ENCODE assay signal across 9 cellular contexts in the genomic region with DNA sequence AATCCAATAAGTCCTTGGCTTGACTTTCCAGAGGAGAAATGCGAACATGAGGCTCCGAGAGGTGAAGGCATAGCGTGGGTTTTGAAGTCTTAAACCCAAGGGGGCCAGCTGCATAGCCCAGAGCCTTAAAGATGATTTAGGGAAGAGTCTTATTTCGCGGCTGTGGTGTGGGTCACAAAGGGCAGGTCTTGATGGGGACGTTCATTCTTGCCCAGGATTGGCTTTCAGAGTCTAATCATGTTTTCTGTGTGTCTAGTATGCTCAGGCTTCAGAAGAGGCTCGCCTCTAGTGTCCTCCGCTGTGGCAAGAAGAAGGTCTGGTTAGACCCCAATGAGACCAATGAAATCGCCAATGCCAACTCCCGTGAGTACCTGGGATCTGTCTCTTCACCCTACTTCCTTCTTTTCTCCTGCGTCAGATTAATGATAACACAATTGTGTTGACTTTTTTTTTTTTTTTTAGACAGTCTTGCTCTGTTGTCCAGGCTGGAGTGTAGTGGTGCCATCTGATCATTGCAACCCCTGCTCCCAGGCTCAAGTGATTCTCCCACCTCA. TPM values are rescaled to one million over a fixed set of nuclear protein-coding genes. Genes with fewer than 3 reads are reported as not detected.
DNase-seq lines count a peak whose midpoint lies in the region; ATAC-seq and TF ChIP-seq lines count a peak whose summit lies in the region.
"Had no signal": no experiment of that assay in that cellular context is flagged by ENCODE, and none has a peak within 500 bp of the region (broad histone marks: within the 10 kb centered on the region; RNA-seq: fewer than 3 reads in every experiment).

No MANE protein-coding gene starts in this region.

- H2BK15ac ChIP-seq in mesenchymal stem cell (ENCODE audit: low read depth, poor library complexity, severe bottlenecking) = no peak overlapping the region

- TF ChIP-seq CTCF in heart left ventricle (IDR thresholded peaks at IDR 0.05) = no peak
- TF ChIP-seq CTCF in astrocyte of the spinal cord (IDR thresholded peaks at IDR 0.05; ENCODE audit: low read depth, low read length) = no peak
- TF ChIP-seq CTCF in vagina (IDR thresholded peaks at IDR 0.05) = no peak

- in situ Hi-C loops in astrocyte of the spinal cord (cut with HindIII; ENCODE audit: low sequenced_read_pairs) = no loop called here

- H3K18ac ChIP-seq in mesenchymal stem cell (ENCODE audit: low read depth in 1 of 2, low read length in 2 of 2) = no peak overlapping the region

- H3K27me3 ChIP-seq in heart left ventricle = no peaks in the 10 kb centered on the region
- no peaks in the 10 kb centered on the region for H3K27me3 ChIP-seq in mesenchymal stem cell (ENCODE audit: control insufficient read depth in 1 of 2, insufficient read depth in 1 of 2, low read length in 2 of 2)
- H3K27me3 ChIP-seq in vagina = no peaks in the 10 kb centered on the region

- peak overlapping the region; percentile 97 for H3K9ac ChIP-seq in mesenchymal stem cell (ENCODE audit: low read length)

- no peak overlapping the region for H4K8ac ChIP-seq in mesenchymal stem cell (ENCODE audit: low read length)

- H3K14ac ChIP-seq in mesenchymal stem cell (ENCODE audit: low read length in 2 of 2) = peak overlapping the region; percentile 29 to 58

- DNase-seq in heart left ventricle = no peak
- DNase-seq in Right ventricle myocardium inferior (ENCODE audit: missing footprints) = no peak
- no peak for DNase-seq in astrocyte of the spinal cord (ENCODE audit: low read depth, low spot score)
- DNase-seq in mesenchymal stem cell = no peak
- DNase-seq in vagina (ENCODE audit: extremely low spot score in 2 of 2) = no peak
- no peak for DNase-seq in NCI-H526 treated with DMSO at 0.1 percent for 48 hours (lab: John Stamatoyannopoulos, UW)
- DNase-seq in HuH-7.5 (ENCODE audit: low spot score) = no peak

- H3K79me1 ChIP-seq in mesenchymal stem cell (replicated peaks; ENCODE audit: low read length, poor library complexity, severe bottlenecking) = peaks cover 5% of the 10 kb centered on the region

- peak overlapping the region in 1 of 2 experiments; percentile 77 for H3K4ac ChIP-seq in mesenchymal stem cell (ENCODE audit: low read depth in 1 of 2, low read length in 2 of 2)

- peak overlapping the region; percentile 76 for H3K4me2 ChIP-seq in mesenchymal stem cell (ENCODE audit: low read length, poor library complexity, severe bottlenecking)

- no peak overlapping the region for H2BK5ac ChIP-seq in mesenchymal stem cell (ENCODE audit: low read depth, low read length, poor library complexity, severe bottlenecking)

- intact Hi-C loops in heart left ventricle (cut with DNase I) (no loop called here), Right ventricle myocardium inferior (cut with DNase I) (no loop called here), vagina (cut with DNase I) (no loop called here)

- H3K36me3 ChIP-seq in heart left ventricle (peaks cover 11 to 44% (median 43%) of the 10 kb centered on the region in 9 donors), mesenchymal stem cell (ENCODE audit: control insufficient read depth in 1 of 2, insufficient read depth in 2 of 2, low read depth in 1 of 2, low read length in 2 of 2) (peaks cover 38 to 44% of the 10 kb centered on the region in 2 experiments), vagina (peaks cover 0 to 40% of the 10 kb centered on the region in 2 donors)

- H3K9me3 ChIP-seq in heart left ventricle (no peaks in the 10 kb centered on the region), mesenchymal stem cell (ENCODE audit: control insufficient read depth, low read length) (no peaks in the 10 kb centered on the region), vagina (no peaks in the 10 kb centered on the region)

- peaks cover 0 to 47% (median 25%) of the 10 kb centered on the region in 12 donors for H3K4me1 ChIP-seq in heart left ventricle
- H3K4me1 ChIP-seq in mesenchymal stem cell (ENCODE audit: control insufficient read depth, insufficient read depth, low read depth, low read length) = peaks cover 10% of the 10 kb centered on the region
- H3K4me1 ChIP-seq in vagina = peaks cover 49% of the 10 kb centered on the region

- no peak for ATAC-seq in heart left ventricle
- no peak for ATAC-seq in Right ventricle myocardium inferior
- ATAC-seq in HG02610 (IDR thresholded peaks at IDR 0.05; ENCODE audit: unreplicated experiment) = no peak

- no peak overlapping the region for H2AFZ ChIP-seq in mesenchymal stem cell (ENCODE audit: low read depth, low read length)

- no peak overlapping the region for H2BK120ac ChIP-seq in mesenchymal stem cell (ENCODE audit: low read depth, low read length)

- H3K4me3 ChIP-seq in heart left ventricle = peak overlapping the region; percentile 71 to 99 (median 82)
- peak overlapping the region; percentile 98 for H3K4me3 ChIP-seq in astrocyte of the spinal cord (ENCODE audit: low read depth, low read length)
- peak overlapping the region; percentile 44 to 93 for H3K4me3 ChIP-seq in mesenchymal stem cell (ENCODE audit: insufficient read depth in 1 of 2, low read depth in 1 of 2, low read length in 2 of 2)
- peak overlapping the region; percentile 84 to 87 for H3K4me3 ChIP-seq in vagina

- no peak overlapping the region for H4K91ac ChIP-seq in mesenchymal stem cell (ENCODE audit: low read length)

- TF ChIP-seq POLR2A in heart left ventricle (IDR thresholded peaks at IDR 0.05) (no peak), vagina (IDR thresholded peaks at IDR 0.05) (no peak)

- 47 to 58% (median 49%) methylated on average over 11 of the region's 11 CpGs for whole genome bisulfite sequencing in heart left ventricle, 4 donors
- 42% methylated on average over 10 of the region's 11 CpGs for WGBS in mesenchymal stem cell

- no peak overlapping the region for H2AK5ac ChIP-seq in mesenchymal stem cell (ENCODE audit: low read length, severe bottlenecking)

- H3K27ac ChIP-seq in heart left ventricle = peak overlapping the region in 10 of 12 donors; percentile 92 to 100 (median 98)
- no peak overlapping the region for H3K27ac ChIP-seq in mesenchymal stem cell (ENCODE audit: low read length, poor library complexity, severe bottlenecking)
- H3K27ac ChIP-seq in vagina = peak overlapping the region; percentile 95

- peak overlapping the region in 1 of 2 experiments; percentile 53 for H3K23ac ChIP-seq in mesenchymal stem cell (ENCODE audit: low read length in 2 of 2)

- H2BK12ac ChIP-seq in mesenchymal stem cell (ENCODE audit: low read length in 2 of 2) = no peak overlapping the region

RNA-seq across cellular contexts. Expression of a gene that starts 1.0 kb away (rescaled TPM):
- total RNA-seq in heart left ventricle = 1,000 to 10,000 TPM in 6 of 9 donors, 100 to 1,000 TPM in 3; 836 to 1,525 (median 1,097) TPM
- polyA plus RNA-seq in heart left ventricle = 1,000 to 10,000 TPM; 1,669 to 2,599 TPM
- total RNA-seq in Right ventricle myocardium inferior = 1,018 TPM
- polyA plus RNA-seq in mesenchymal stem cell (2013, experiment 1 of 2) = 2,372 TPM
- 2,320 TPM for polyA plus RNA-seq in mesenchymal stem cell (2013, experiment 2 of 2)
- total RNA-seq in vagina = 2,758 TPM

RNA-seq across cellular contexts. Expression of a gene that starts 3.6 kb away (rescaled TPM):
- total RNA-seq in heart left ventricle (10 to 100 TPM in 1 of 9 donors, 1 to 10 TPM in 8; 4.3 to 13.4 (median 7.1) TPM), Right ventricle myocardium inferior (7.4 TPM), vagina (8.3 TPM)
- polyA plus RNA-seq in heart left ventricle = 10 to 100 TPM in 1 of 2 donors, 1 to 10 TPM in 1; 6.1 to 14.3 TPM
- 7.0 TPM for polyA plus RNA-seq in mesenchymal stem cell (2013, experiment 1 of 2)
- 6.3 TPM for polyA plus RNA-seq in mesenchymal stem cell (2013, experiment 2 of 2)

RNA-seq across cellular contexts. Expression of a gene that starts 24.7 kb away (rescaled TPM):
- total RNA-seq in heart left ventricle = 1 to 10 TPM in 2 of 9 donors, under 1 TPM in 7; 0.16 to 3.6 (median 0.33) TPM
- 1 to 10 TPM in 1 of 2 donors, under 1 TPM in 1; 0.76 to 5.3 TPM for polyA plus RNA-seq in heart left ventricle
- total RNA-seq in Right ventricle myocardium inferior = 2.9 TPM
- polyA plus RNA-seq in mesenchymal stem cell (2013, experiment 1 of 2) = 0.01 TPM
- polyA plus RNA-seq in mesenchymal stem cell (2013, experiment 2 of 2) = 0.01 TPM
- total RNA-seq in vagina = 0.98 TPM
- total RNA-seq: SK-MEL-5 had no signal

RNA-seq across cellular contexts. Expression of a gene that starts 35.1 kb away (rescaled TPM):
- total RNA-seq in heart left ventricle (not detected), Right ventricle myocardium inferior (not detected), vagina (not detected)
- not detected for polyA plus RNA-seq in heart left ventricle
- polyA plus RNA-seq in mesenchymal stem cell (2013, experiment 1 of 2) = not detected
- polyA plus RNA-seq in mesenchymal stem cell (2013, experiment 2 of 2) = not detected
- total RNA-seq: SK-MEL-5 had no signal

RNA-seq across cellular contexts. Expression of a gene that starts 49.6 kb away (rescaled TPM):
- total RNA-seq in heart left ventricle (10 to 100 TPM in 7 of 9 donors, 1 to 10 TPM in 2; 6.3 to 17.4 (median 13.8) TPM), Right ventricle myocardium inferior (19.3 TPM), vagina (6.6 TPM)
- 10 to 100 TPM in 1 of 2 donors, 1 to 10 TPM in 1; 4.8 to 13.3 TPM for polyA plus RNA-seq in heart left ventricle
- 1.9 TPM for polyA plus RNA-seq in mesenchymal stem cell (2013, experiment 1 of 2)
- polyA plus RNA-seq in mesenchymal stem cell (2013, experiment 2 of 2) = 2.1 TPM
